Comparison of ENCODE assay signal across 1 cellular context in the genomic region with DNA sequence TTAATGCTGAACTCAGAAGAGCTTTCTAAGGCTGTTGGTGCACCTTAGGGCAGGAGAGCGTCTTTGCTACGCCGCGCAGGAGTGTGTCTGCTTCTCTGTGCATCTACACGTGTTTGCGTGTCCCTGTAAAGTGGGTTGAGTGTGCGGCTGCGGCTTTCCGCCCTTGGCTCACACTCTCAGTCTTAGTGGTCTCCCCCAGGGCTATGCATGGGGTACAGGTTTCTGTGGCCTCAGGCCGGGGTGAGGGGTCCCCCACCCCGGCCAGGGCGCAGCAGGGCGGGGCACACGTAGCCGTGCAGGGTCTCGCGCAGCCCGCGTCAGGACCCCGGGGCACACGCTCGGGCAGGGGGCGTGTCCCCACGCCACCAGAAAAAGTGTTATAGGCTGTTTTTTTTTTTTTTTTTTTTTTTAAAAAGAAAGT.
TF ChIP-seq lines count a peak whose summit lies in the region.

No MANE protein-coding gene starts in this region.

TF ChIP-seq in HepG2, 621 proteins besides CTCF, POLR2A, EP300 and RAD21 (continued from another document and continues in another):
- TF ChIP-seq, protein P1, sequence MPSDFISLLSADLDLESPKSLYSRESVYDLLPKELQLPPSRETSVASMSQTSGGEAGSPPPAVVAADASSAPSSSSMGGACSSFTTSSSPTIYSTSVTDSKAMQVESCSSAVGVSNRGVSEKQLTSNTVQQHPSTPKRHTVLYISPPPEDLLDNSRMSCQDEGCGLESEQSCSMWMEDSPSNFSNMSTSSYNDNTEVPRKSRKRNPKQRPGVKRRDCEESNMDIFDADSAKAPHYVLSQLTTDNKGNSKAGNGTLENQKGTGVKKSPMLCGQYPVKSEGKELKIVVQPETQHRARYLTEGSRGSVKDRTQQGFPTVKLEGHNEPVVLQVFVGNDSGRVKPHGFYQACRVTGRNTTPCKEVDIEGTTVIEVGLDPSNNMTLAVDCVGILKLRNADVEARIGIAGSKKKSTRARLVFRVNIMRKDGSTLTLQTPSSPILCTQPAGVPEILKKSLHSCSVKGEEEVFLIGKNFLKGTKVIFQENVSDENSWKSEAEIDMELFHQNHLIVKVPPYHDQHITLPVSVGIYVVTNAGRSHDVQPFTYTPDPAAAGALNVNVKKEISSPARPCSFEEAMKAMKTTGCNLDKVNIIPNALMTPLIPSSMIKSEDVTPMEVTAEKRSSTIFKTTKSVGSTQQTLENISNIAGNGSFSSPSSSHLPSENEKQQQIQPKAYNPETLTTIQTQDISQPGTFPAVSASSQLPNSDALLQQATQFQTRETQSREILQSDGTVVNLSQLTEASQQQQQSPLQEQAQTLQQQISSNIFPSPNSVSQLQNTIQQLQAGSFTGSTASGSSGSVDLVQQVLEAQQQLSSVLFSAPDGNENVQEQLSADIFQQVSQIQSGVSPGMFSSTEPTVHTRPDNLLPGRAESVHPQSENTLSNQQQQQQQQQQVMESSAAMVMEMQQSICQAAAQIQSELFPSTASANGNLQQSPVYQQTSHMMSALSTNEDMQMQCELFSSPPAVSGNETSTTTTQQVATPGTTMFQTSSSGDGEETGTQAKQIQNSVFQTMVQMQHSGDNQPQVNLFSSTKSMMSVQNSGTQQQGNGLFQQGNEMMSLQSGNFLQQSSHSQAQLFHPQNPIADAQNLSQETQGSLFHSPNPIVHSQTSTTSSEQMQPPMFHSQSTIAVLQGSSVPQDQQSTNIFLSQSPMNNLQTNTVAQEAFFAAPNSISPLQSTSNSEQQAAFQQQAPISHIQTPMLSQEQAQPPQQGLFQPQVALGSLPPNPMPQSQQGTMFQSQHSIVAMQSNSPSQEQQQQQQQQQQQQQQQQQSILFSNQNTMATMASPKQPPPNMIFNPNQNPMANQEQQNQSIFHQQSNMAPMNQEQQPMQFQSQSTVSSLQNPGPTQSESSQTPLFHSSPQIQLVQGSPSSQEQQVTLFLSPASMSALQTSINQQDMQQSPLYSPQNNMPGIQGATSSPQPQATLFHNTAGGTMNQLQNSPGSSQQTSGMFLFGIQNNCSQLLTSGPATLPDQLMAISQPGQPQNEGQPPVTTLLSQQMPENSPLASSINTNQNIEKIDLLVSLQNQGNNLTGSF (CRISPR knock-in tag; IDR thresholded peaks at IDR 0.05) = peak; percentile 28; the same call in 1 of the 2 replicates
- TF ChIP-seq, protein P2, sequence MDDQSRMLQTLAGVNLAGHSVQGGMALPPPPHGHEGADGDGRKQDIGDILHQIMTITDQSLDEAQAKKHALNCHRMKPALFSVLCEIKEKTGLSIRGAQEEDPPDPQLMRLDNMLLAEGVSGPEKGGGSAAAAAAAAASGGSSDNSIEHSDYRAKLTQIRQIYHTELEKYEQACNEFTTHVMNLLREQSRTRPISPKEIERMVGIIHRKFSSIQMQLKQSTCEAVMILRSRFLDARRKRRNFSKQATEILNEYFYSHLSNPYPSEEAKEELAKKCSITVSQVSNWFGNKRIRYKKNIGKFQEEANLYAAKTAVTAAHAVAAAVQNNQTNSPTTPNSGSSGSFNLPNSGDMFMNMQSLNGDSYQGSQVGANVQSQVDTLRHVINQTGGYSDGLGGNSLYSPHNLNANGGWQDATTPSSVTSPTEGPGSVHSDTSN (CRISPR knock-in tag; IDR thresholded peaks at IDR 0.05; ENCODE audit: borderline replicate concordance) = 0 out of 2 replicates have a peak, but pooled peaks have one; percentile 78
- TF ChIP-seq, protein P3, sequence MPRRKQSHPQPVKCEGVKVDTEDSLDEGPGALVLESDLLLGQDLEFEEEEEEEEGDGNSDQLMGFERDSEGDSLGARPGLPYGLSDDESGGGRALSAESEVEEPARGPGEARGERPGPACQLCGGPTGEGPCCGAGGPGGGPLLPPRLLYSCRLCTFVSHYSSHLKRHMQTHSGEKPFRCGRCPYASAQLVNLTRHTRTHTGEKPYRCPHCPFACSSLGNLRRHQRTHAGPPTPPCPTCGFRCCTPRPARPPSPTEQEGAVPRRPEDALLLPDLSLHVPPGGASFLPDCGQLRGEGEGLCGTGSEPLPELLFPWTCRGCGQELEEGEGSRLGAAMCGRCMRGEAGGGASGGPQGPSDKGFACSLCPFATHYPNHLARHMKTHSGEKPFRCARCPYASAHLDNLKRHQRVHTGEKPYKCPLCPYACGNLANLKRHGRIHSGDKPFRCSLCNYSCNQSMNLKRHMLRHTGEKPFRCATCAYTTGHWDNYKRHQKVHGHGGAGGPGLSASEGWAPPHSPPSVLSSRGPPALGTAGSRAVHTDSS (CRISPR knock-in tag; conservative IDR thresholded peaks at IDR 0.05) = no peak
- TF ChIP-seq, protein P4, sequence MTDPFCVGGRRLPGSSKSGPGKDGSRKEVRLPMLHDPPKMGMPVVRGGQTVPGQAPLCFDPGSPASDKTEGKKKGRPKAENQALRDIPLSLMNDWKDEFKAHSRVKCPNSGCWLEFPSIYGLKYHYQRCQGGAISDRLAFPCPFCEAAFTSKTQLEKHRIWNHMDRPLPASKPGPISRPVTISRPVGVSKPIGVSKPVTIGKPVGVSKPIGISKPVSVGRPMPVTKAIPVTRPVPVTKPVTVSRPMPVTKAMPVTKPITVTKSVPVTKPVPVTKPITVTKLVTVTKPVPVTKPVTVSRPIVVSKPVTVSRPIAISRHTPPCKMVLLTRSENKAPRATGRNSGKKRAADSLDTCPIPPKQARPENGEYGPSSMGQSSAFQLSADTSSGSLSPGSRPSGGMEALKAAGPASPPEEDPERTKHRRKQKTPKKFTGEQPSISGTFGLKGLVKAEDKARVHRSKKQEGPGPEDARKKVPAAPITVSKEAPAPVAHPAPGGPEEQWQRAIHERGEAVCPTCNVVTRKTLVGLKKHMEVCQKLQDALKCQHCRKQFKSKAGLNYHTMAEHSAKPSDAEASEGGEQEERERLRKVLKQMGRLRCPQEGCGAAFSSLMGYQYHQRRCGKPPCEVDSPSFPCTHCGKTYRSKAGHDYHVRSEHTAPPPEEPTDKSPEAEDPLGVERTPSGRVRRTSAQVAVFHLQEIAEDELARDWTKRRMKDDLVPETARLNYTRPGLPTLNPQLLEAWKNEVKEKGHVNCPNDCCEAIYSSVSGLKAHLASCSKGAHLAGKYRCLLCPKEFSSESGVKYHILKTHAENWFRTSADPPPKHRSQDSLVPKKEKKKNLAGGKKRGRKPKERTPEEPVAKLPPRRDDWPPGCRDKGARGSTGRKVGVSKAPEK (CRISPR knock-in tag; IDR thresholded peaks at IDR 0.05; ENCODE audit: borderline replicate concordance) = no peak
- TF ChIP-seq CEBPB (IDR thresholded peaks at IDR 0.05; ENCODE audit: borderline replicate concordance, low read depth, low read length) = no peak
- peak; percentile 55; the same call in 1 of the 2 replicates for TF ChIP-seq YEATS4 (CRISPR knock-in tag; IDR thresholded peaks at IDR 0.05; ENCODE audit: borderline replicate concordance)
- no peak for TF ChIP-seq ZNF367 (CRISPR knock-in tag; IDR thresholded peaks at IDR 0.05; ENCODE audit: borderline replicate concordance)
- TF ChIP-seq SOX6 (IDR thresholded peaks at IDR 0.05) = no peak
- TF ChIP-seq SOX6 (CRISPR knock-in tag; IDR thresholded peaks at IDR 0.05) = 0 out of 2 replicates have a peak, but pooled peaks have one; percentile 9
- peak; percentile 61 for TF ChIP-seq MEIS2 (CRISPR knock-in tag; IDR thresholded peaks at IDR 0.05)
- TF ChIP-seq MED13 (CRISPR knock-in tag; IDR thresholded peaks at IDR 0.05) = 0 out of 2 replicates have a peak, but pooled peaks have one; percentile 24
- no peak for TF ChIP-seq LCORL (IDR thresholded peaks at IDR 0.05)
- TF ChIP-seq LCORL (CRISPR knock-in tag; IDR thresholded peaks at IDR 0.05) = peak; percentile 24; the same call in 1 of the 2 replicates
- TF ChIP-seq, protein P5, sequence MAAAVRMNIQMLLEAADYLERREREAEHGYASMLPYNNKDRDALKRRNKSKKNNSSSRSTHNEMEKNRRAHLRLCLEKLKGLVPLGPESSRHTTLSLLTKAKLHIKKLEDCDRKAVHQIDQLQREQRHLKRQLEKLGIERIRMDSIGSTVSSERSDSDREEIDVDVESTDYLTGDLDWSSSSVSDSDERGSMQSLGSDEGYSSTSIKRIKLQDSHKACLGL (CRISPR knock-in tag; IDR thresholded peaks at IDR 0.05) = 0 out of 2 replicates have a peak, but pooled peaks have one; percentile 1
- 0 out of 2 replicates have a peak, but pooled peaks have one; percentile 28 for TF ChIP-seq FOXM1 (CRISPR knock-in tag; IDR thresholded peaks at IDR 0.05)
- TF ChIP-seq SIX4 (CRISPR knock-in tag; IDR thresholded peaks at IDR 0.05) = no peak
- TF ChIP-seq AHR (CRISPR knock-in tag; IDR thresholded peaks at IDR 0.05) = 0 out of 2 replicates have a peak, but pooled peaks have one; percentile 17
- TF ChIP-seq, protein P6, sequence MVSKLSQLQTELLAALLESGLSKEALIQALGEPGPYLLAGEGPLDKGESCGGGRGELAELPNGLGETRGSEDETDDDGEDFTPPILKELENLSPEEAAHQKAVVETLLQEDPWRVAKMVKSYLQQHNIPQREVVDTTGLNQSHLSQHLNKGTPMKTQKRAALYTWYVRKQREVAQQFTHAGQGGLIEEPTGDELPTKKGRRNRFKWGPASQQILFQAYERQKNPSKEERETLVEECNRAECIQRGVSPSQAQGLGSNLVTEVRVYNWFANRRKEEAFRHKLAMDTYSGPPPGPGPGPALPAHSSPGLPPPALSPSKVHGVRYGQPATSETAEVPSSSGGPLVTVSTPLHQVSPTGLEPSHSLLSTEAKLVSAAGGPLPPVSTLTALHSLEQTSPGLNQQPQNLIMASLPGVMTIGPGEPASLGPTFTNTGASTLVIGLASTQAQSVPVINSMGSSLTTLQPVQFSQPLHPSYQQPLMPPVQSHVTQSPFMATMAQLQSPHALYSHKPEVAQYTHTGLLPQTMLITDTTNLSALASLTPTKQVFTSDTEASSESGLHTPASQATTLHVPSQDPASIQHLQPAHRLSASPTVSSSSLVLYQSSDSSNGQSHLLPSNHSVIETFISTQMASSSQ (IDR thresholded peaks at IDR 0.05; ENCODE audit: low read depth) = no peak
- TF ChIP-seq, protein P6 (CRISPR knock-in tag; IDR thresholded peaks at IDR 0.05; ENCODE audit: borderline replicate concordance) = no peak
- TF ChIP-seq, protein P7, sequence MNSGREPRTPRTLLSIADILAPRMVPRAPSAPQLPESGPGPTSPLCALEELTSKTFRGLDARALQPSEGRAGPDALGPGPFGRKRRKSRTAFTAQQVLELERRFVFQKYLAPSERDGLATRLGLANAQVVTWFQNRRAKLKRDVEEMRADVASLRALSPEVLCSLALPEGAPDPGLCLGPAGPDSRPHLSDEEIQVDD (CRISPR knock-in tag; IDR thresholded peaks at IDR 0.05; ENCODE audit: borderline replicate concordance) = no peak
- no peak for TF ChIP-seq ZFP62 (CRISPR knock-in tag; IDR thresholded peaks at IDR 0.05)
- 0 out of 2 replicates have a peak, but pooled peaks have one; percentile 56 for TF ChIP-seq ZNF234 (CRISPR knock-in tag; conservative IDR thresholded peaks at IDR 0.05)
- TF ChIP-seq HOXA9 (CRISPR knock-in tag; IDR thresholded peaks at IDR 0.05; ENCODE audit: borderline replicate concordance) = no peak; the same call in 1 of the 2 replicates
- TF ChIP-seq KAT8 (CRISPR knock-in tag; IDR thresholded peaks at IDR 0.05) = peak; percentile 39; the same call in 1 of the 2 replicates
- TF ChIP-seq, protein P8, sequence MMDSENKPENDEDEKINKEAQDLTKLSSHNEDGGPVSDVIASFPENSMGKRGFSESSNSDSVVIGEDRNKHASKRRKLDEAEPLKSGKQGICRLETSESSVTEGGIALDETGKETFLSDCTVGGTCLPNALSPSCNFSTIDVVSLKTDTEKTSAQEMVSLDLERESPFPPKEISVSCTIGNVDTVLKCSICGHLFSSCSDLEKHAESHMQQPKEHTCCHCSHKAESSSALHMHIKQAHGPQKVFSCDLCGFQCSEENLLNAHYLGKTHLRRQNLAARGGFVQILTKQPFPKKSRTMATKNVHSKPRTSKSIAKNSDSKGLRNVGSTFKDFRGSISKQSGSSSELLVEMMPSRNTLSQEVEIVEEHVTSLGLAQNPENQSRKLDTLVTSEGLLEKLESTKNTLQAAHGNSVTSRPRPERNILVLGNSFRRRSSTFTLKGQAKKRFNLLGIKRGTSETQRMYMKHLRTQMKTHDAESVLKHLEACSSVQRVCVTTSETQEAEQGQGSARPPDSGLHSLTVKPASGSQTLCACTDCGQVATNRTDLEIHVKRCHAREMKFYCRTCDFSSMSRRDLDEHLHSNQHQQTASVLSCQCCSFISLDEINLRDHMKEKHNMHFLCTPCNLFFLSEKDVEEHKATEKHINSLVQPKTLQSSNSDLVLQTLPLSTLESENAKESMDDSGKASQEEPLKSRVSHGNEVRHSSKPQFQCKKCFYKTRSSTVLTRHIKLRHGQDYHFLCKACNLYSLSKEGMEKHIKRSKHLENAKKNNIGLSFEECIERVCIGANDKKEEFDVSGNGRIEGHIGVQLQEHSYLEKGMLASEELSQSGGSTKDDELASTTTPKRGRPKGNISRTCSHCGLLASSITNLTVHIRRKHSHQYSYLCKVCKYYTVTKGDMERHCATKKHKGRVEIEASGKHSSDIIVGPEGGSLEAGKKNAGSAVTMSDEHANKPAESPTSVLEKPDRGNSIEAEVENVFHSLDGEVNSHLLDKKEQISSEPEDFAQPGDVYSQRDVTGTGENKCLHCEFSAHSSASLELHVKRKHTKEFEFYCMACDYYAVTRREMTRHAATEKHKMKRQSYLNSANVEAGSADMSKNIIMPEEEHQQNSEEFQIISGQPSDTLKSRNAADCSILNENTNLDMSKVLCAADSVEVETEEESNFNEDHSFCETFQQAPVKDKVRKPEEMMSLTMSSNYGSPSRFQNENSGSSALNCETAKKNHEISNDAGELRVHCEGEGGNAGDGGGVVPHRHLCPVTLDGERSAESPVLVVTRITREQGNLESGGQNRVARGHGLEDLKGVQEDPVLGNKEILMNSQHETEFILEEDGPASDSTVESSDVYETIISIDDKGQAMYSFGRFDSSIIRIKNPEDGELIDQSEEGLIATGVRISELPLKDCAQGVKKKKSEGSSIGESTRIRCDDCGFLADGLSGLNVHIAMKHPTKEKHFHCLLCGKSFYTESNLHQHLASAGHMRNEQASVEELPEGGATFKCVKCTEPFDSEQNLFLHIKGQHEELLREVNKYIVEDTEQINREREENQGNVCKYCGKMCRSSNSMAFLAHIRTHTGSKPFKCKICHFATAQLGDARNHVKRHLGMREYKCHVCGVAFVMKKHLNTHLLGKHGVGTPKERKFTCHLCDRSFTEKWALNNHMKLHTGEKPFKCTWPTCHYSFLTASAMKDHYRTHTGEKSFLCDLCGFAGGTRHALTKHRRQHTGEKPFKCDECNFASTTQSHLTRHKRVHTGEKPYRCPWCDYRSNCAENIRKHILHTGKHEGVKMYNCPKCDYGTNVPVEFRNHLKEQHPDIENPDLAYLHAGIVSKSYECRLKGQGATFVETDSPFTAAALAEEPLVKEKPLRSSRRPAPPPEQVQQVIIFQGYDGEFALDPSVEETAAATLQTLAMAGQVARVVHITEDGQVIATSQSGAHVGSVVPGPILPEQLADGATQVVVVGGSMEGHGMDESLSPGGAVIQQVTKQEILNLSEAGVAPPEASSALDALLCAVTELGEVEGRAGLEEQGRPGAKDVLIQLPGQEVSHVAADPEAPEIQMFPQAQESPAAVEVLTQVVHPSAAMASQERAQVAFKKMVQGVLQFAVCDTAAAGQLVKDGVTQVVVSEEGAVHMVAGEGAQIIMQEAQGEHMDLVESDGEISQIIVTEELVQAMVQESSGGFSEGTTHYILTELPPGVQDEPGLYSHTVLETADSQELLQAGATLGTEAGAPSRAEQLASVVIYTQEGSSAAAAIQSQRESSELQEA (CRISPR knock-in tag; IDR thresholded peaks at IDR 0.05; ENCODE audit: not compliant biosample characterization) = peak; percentile 38
- TF ChIP-seq TSC22D2 (CRISPR knock-in tag; IDR thresholded peaks at IDR 0.05; ENCODE audit: borderline replicate concordance) = no peak
